In the genomic region with DNA sequence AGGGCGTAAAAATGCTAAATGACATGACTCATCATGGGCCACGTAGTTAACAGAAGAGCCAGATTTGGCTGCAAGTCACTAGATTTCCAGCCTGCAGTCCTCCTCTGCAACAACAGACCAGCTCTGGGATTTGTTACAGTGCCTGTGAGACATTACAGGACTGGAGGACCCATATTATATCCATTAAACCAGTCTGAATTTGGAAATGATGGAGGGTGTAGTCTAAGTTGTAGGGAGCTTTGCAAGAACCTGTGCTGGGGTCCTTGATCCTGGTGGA, we compare ENCODE assay signal across 10 cellular contexts. TPM values are rescaled to one million over a fixed set of nuclear protein-coding genes. Genes with fewer than 3 reads are reported as not detected.
A peak's percentile ranks its signal among the peaks of the same experiment; 100 is the strongest.
DNase-seq lines count a peak whose midpoint lies in the region; ATAC-seq and TF ChIP-seq lines count a peak whose summit lies in the region.
"Had no signal": no experiment of that assay in that cellular context is flagged by ENCODE, and none has a peak within 500 bp of the region (broad histone marks: within the 10 kb centered on the region; RNA-seq: fewer than 3 reads in every experiment).

No MANE protein-coding gene starts in this region.

- no peak overlapping the region for H3K4me3 Mint-ChIP-seq in nephron

- H2AFZ ChIP-seq in PC-9, result no peak overlapping the region; the same call in 1 of the 2 replicates

- H3K36me3 Mint-ChIP-seq in nephron (ENCODE audit: low read depth), result peaks cover 9% of the 10 kb centered on the region

- intact Hi-C loops in PC-9 (cut with micrococcal nuclease; ENCODE audit: unreplicated experiment) (loop anchor here (1.0 to 5.0 kb wide), 2 partner anchors 41 to 116 kb away; no protein-coding TSS in a partner anchor), mucosa of descending colon (cut with DNase I, micrococcal nuclease) (no loop called here)

- H3K27me3 Mint-ChIP-seq in nephron (ENCODE audit: low read depth), result peaks cover 6% of the 10 kb centered on the region

- no TSS peak for BruUV-seq in PC-9 (replicated peaks; lab: Mats Ljungman, UMichigan)

- DNase-seq in AG09309 (ENCODE audit: low read depth) (peak; percentile 67), PC-9 (peak; percentile 21 to 71), mucosa of descending colon (no peak), SKM-1 (lab: John Stamatoyannopoulos, UW; ENCODE audit: unreplicated experiment) (no peak)
- no peak for DNase-seq in stimulated activated CD4-positive, alpha-beta T cell treated with anti-CD3 and anti-CD28 coated beads, Interleukin-4, amount 100 ng/mL, for 24 hours
- DNase-seq: upper lobe of left lung had no signal

- H3K4me1 Mint-ChIP-seq in nephron, result peaks cover 14% of the 10 kb centered on the region

- peak overlapping the region in 2 of 3 experiments; percentile 18 to 80 for H3K27ac Mint-ChIP-seq in nephron

- peaks cover 8% of the 10 kb centered on the region; the same call in 1 of the 2 replicates for H3K36me3 ChIP-seq in PC-9 (ENCODE audit: low read depth)
- H3K36me3 ChIP-seq in esophagus (ENCODE audit: control insufficient read depth in 2 of 2, insufficient read depth in 2 of 2, low read length in 1 of 2), result no peaks in the 10 kb centered on the region
- H3K36me3 ChIP-seq in mucosa of descending colon (ENCODE audit: low read depth), result peaks cover 7% of the 10 kb centered on the region
- H3K36me3 ChIP-seq: ovary, upper lobe of left lung had no signal

- peak overlapping the region; percentile 66 for H3K4me2 ChIP-seq in PC-9

- H3K4me1 ChIP-seq in PC-9 (replicated peaks; ENCODE audit: insufficient read depth) (peaks cover 47% of the 10 kb centered on the region), esophagus (ENCODE audit: control insufficient read depth in 2 of 2, insufficient read depth in 2 of 2, low read length in 1 of 2) (no peaks in the 10 kb centered on the region), mucosa of descending colon (ENCODE audit: low read depth) (peaks cover 8% of the 10 kb centered on the region)

- POLR2A ChIA-PET in PC-9 (lab: Charles Lee; ENCODE audit: unreplicated experiment), result interaction anchor here (0.7 kb wide), 1 partner anchor 20 kb away, joined by 21 read pairs; no protein-coding TSS in a partner anchor

- WGBS in esophagus, 2 donors, result 19 to 54% methylated on average over 2 of the region's 2 CpGs

- no peaks in the 10 kb centered on the region for H3K9me3 ChIP-seq in PC-9 (ENCODE audit: insufficient read depth, low read depth)
- H3K9me3 ChIP-seq in esophagus (ENCODE audit: control insufficient read depth in 2 of 2, insufficient read depth in 1 of 2, low read depth in 1 of 2, low read length in 1 of 2), result no peaks in the 10 kb centered on the region
- H3K9me3 ChIP-seq in mucosa of descending colon, result no peaks in the 10 kb centered on the region
- H3K9me3 ChIP-seq: ovary, upper lobe of left lung had no signal

- H3K27ac ChIP-seq in PC-9 (peak overlapping the region; percentile 94), esophagus (ENCODE audit: low read depth in 2 of 2, low read length in 1 of 2) (peak overlapping the region; percentile 60 to 67)
- H3K27ac ChIP-seq: ovary had no signal

- TF ChIP-seq CTCF in AG09309 (IDR thresholded peaks at IDR 0.05; ENCODE audit: control insufficient read depth, insufficient read depth, low read depth, low read length, missing control alignments) (no peak), PC-9 (conservative IDR thresholded peaks at IDR 0.05) (no peak), nephron (IDR thresholded peaks at IDR 0.05; ENCODE audit: unreplicated experiment in 3 of 3) (no peak), mucosa of descending colon (IDR thresholded peaks at IDR 0.05) (no peak)

- H3K9me3 Mint-ChIP-seq in nephron, result no peaks in the 10 kb centered on the region

- H3K9me2 ChIP-seq in PC-9 (ENCODE audit: insufficient read depth), result no peaks in the 10 kb centered on the region

- H3F3A ChIP-seq in PC-9 (ENCODE audit: insufficient read depth, low read depth), result peaks cover 32% of the 10 kb centered on the region

- H3K79me2 ChIP-seq in PC-9 (ENCODE audit: low read depth), result no peaks in the 10 kb centered on the region

- CTCF ChIA-PET in PC-9 (lab: Charles Lee), result interaction anchor here (1.2 to 1.4 kb wide), 2 partner anchors 25 to 43 kb away, joined by 6 to 9 read pairs; a partner anchor contains a TSS

- ATAC-seq in GM18907 (IDR thresholded peaks at IDR 0.05; ENCODE audit: unreplicated experiment) (no peak), mucosa of descending colon (no peak)

- H4K20me1 ChIP-seq in PC-9 (ENCODE audit: insufficient read depth), result no peaks in the 10 kb centered on the region

- H3K4me3 ChIP-seq in AG09309 (ENCODE audit: control insufficient read depth, low read depth, low read length), result no peak overlapping the region
- no peak overlapping the region for H3K4me3 ChIP-seq in PC-9
- no peak overlapping the region for H3K4me3 ChIP-seq in esophagus (ENCODE audit: low read depth in 1 of 2, low read length in 2 of 2)
- H3K4me3 ChIP-seq in mucosa of descending colon, result no peak overlapping the region
- H3K4me3 ChIP-seq: ovary, upper lobe of left lung had no signal

- H3K27me3 ChIP-seq in PC-9 (ENCODE audit: insufficient read depth, low read depth), result no peaks in the 10 kb centered on the region
- no peaks in the 10 kb centered on the region for H3K27me3 ChIP-seq in esophagus (ENCODE audit: control insufficient read depth in 1 of 2, insufficient read depth in 2 of 2, low read length in 2 of 2)
- H3K27me3 ChIP-seq: ovary, upper lobe of left lung had no signal

RNA-seq across cellular contexts. Expression of a gene that starts 10.8 kb away (rescaled TPM):
- total RNA-seq in PC-9 (2021) (6.2 and 6.3 TPM in 2 replicates), mucosa of descending colon (10 to 100 TPM; 11.8 to 17.8 (median 15.4) TPM)
- 1 to 10 TPM in 1 of 2 donors, under 1 TPM in 1; 0.80 to 1.5 TPM for polyA plus RNA-seq in esophagus

RNA-seq across cellular contexts. Expression of a gene that starts 25.2 kb away (rescaled TPM):
- total RNA-seq in PC-9 (2021), result 113 and 164 TPM in 2 replicates
- polyA plus RNA-seq in esophagus, result 100 to 1,000 TPM in 1 of 2 donors, 10 to 100 TPM in 1; 68.4 to 106 TPM
- 100 to 1,000 TPM; 186 to 242 (median 206) TPM for total RNA-seq in mucosa of descending colon

Comparison
In these comparisons a context has a peak if more than half of its experiments do, and no peak if none do; other contexts are left out.
1. DNase-seq: peak in AG09309 (single experiment) and PC-9 (2 of 2); none in mucosa of descending colon (0 of 3), SKM-1 (single experiment) and stimulated activated CD4-positive, alpha-beta T cell treated with anti-CD3 and anti-CD28 coated beads, Interleukin-4, amount 100 ng/mL, for 24 hours (single experiment).